In the genomic region with DNA sequence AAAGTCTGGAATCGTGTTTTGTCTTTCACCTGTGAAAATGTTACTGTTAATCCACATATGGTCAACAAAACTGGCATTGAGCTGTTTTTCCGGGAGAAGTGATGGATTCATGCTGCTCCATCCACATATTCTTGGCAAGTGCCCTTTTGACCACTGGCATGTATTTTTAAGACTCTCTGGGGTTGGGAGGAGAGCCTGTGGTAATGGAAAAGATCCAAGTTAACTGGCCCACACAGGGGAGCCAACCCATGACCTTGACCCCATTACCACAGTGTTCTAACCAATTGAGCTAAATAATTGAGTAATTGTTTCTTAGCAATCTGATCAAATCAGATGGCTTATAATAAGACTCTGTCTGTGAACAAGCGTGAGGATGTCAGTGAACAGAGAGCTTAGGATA, we compare ENCODE assay signal across 1 cellular context.
A peak's percentile ranks its signal among the peaks of the same experiment; 100 is the strongest.
TF ChIP-seq lines count a peak whose summit lies in the region.

No MANE protein-coding gene starts in this region.

TF ChIP-seq in SK-N-SH, 30 proteins besides CTCF, POLR2A, EP300 and RAD21 (continued from another document):
- TF ChIP-seq, protein P1, sequence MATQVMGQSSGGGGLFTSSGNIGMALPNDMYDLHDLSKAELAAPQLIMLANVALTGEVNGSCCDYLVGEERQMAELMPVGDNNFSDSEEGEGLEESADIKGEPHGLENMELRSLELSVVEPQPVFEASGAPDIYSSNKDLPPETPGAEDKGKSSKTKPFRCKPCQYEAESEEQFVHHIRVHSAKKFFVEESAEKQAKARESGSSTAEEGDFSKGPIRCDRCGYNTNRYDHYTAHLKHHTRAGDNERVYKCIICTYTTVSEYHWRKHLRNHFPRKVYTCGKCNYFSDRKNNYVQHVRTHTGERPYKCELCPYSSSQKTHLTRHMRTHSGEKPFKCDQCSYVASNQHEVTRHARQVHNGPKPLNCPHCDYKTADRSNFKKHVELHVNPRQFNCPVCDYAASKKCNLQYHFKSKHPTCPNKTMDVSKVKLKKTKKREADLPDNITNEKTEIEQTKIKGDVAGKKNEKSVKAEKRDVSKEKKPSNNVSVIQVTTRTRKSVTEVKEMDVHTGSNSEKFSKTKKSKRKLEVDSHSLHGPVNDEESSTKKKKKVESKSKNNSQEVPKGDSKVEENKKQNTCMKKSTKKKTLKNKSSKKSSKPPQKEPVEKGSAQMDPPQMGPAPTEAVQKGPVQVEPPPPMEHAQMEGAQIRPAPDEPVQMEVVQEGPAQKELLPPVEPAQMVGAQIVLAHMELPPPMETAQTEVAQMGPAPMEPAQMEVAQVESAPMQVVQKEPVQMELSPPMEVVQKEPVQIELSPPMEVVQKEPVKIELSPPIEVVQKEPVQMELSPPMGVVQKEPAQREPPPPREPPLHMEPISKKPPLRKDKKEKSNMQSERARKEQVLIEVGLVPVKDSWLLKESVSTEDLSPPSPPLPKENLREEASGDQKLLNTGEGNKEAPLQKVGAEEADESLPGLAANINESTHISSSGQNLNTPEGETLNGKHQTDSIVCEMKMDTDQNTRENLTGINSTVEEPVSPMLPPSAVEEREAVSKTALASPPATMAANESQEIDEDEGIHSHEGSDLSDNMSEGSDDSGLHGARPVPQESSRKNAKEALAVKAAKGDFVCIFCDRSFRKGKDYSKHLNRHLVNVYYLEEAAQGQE (IDR thresholded peaks at IDR 0.05; ENCODE audit: low read depth, low read length) = peak; percentile 60; the same call in 1 of the 2 replicates
- no peak for TF ChIP-seq SMC3 (IDR thresholded peaks at IDR 0.05; ENCODE audit: low read depth, low read length)
- TF ChIP-seq NFIC (IDR thresholded peaks at IDR 0.05; ENCODE audit: borderline replicate concordance) = peak; percentile 94
- TF ChIP-seq RXRA (IDR thresholded peaks at IDR 0.05; ENCODE audit: borderline replicate concordance, low read depth) = peak; percentile 87; the same call in 1 of the 2 replicates
